In genomic region chr21:41192552-41192951, GRCh38 we compare ENCODE assay signal across 8 cellular contexts. TPM values are rescaled to one million over a fixed set of nuclear protein-coding genes. Genes with fewer than 3 reads are reported as not detected.
DNase-seq lines count a peak whose midpoint lies in the region; ATAC-seq and TF ChIP-seq lines count a peak whose summit lies in the region.
"Not testable (repeated sequence)": the region's sequence is repeated elsewhere in the genome, so short reads cannot be mapped to it uniquely, and the experiment has no call there.
"Had no signal": no experiment of that assay in that cellular context is flagged by ENCODE, and none has a peak within 500 bp of the region (broad histone marks: within the 10 kb centered on the region; RNA-seq: fewer than 3 reads in every experiment).

No MANE protein-coding gene starts in this region.

- H3K9me3 ChIP-seq in HEK293 (ENCODE audit: control insufficient read depth, insufficient read depth, low read depth, low read length); stomach: not testable (repeated sequence)

- intact Hi-C loops in activated B cell treated with CpG ODN at 0.5 μM for 24 hours (cut with micrococcal nuclease); stomach (cut with DNase I; ENCODE audit: low total_unique reads): not testable (repeated sequence)

- not testable (repeated sequence) for H3K36me3 ChIP-seq in HEK293 (ENCODE audit: control insufficient read depth in 2 of 2, insufficient read depth in 1 of 2, low read length in 2 of 2); stomach

- not testable (repeated sequence) for TF ChIP-seq POLR2A in stomach (IDR thresholded peaks at IDR 0.05)

- H3K4me3 Mint-ChIP-seq in activated B cell treated with CpG ODN at 0.5 μM for 24 hours; stimulated activated memory B cell treated with anti-CD40 and anti-IgM and Interleukin-4, amounts not matched to agents 10 μg/mL and 1 μg/mL and 100 μg/mL, for 72 hours: not testable (repeated sequence)

- not testable (repeated sequence) for H3K27me3 ChIP-seq in stomach

- CTCF ChIA-PET in HEK293 (lab: Yijun Ruan, JAX) (interaction anchor here (4.9 kb wide), 1 partner anchor 22 kb away, joined by 31 read pairs; no protein-coding TSS in a partner anchor), activated B cell treated with CpG ODN at 0.5 μM for 24 hours (lab: Charles Lee) (interaction anchor here (3.0 kb wide), 1 partner anchor 23 kb away, joined by 13 read pairs; no protein-coding TSS in a partner anchor)

- not testable (repeated sequence) for H3K4me3 ChIP-seq in HEK293 (ENCODE audit: low read depth, low read length); fibroblast of the aortic adventitia (ENCODE audit: low read depth, low read length); stomach

- not testable (repeated sequence) for H3K4me1 ChIP-seq in HEK293 (ENCODE audit: control insufficient read depth, insufficient read depth, low read length)
- peaks cover 6 to 61% (median 13%) of the 10 kb centered on the region in 4 donors for H3K4me1 ChIP-seq in stomach

- ATAC-seq in activated B cell treated with CpG ODN at 0.5 μM for 24 hours (ENCODE audit: low read depth); stimulated activated memory B cell treated with anti-CD40 and anti-IgM and Interleukin-4, amounts not matched to agents 10 μg/mL and 1 μg/mL and 100 μg/mL, for 72 hours: not testable (repeated sequence)

- not testable (repeated sequence) for TF ChIP-seq EP300 in stomach (IDR thresholded peaks at IDR 0.05)

- H3K27me3 Mint-ChIP-seq in activated B cell treated with CpG ODN at 0.5 μM for 24 hours; stimulated activated memory B cell treated with anti-CD40 and anti-IgM and Interleukin-4, amounts not matched to agents 10 μg/mL and 1 μg/mL and 100 μg/mL, for 72 hours: not testable (repeated sequence)

- peaks cover 80% of the 10 kb centered on the region for H3K4me1 Mint-ChIP-seq in activated B cell treated with CpG ODN at 0.5 μM for 24 hours
- peaks cover 67% of the 10 kb centered on the region for H3K4me1 Mint-ChIP-seq in stimulated activated memory B cell treated with anti-CD40 and anti-IgM and Interleukin-4, amounts not matched to agents 10 μg/mL and 1 μg/mL and 100 μg/mL, for 72 hours

- H3K27ac Mint-ChIP-seq in activated B cell treated with CpG ODN at 0.5 μM for 24 hours: peak overlapping the region; percentile 46
- peak overlapping the region; percentile 42 for H3K27ac Mint-ChIP-seq in stimulated activated memory B cell treated with anti-CD40 and anti-IgM and Interleukin-4, amounts not matched to agents 10 μg/mL and 1 μg/mL and 100 μg/mL, for 72 hours

- H3K27ac ChIP-seq in HEK293 (ENCODE audit: extremely low read depth, low read depth, low read length): not testable (repeated sequence)
- peak overlapping the region in 4 of 5 donors; percentile 8 to 52 (median 28) for H3K27ac ChIP-seq in stomach

- DNase-seq in M059J (ENCODE audit: low read depth): peak; percentile 15
- not testable (repeated sequence) for DNase-seq in activated B cell treated with CpG ODN at 0.5 μM for 24 hours
- DNase-seq in fibroblast of the aortic adventitia (ENCODE audit: low read depth): peak; percentile 16
- DNase-seq in mucosa of gallbladder (ENCODE audit: low spot score): peak; percentile 35
- peak; percentile 57 for DNase-seq in stomach

- H3K36me3 Mint-ChIP-seq in activated B cell treated with CpG ODN at 0.5 μM for 24 hours (ENCODE audit: low read depth): not testable (repeated sequence)
- peaks cover 19% of the 10 kb centered on the region for H3K36me3 Mint-ChIP-seq in stimulated activated memory B cell treated with anti-CD40 and anti-IgM and Interleukin-4, amounts not matched to agents 10 μg/mL and 1 μg/mL and 100 μg/mL, for 72 hours

- not testable (repeated sequence) for TF ChIP-seq CTCF in HEK293 (tag by site-specific recombination; IDR thresholded peaks at IDR 0.05); activated B cell treated with CpG ODN at 0.5 μM for 24 hours (IDR thresholded peaks at IDR 0.05); fibroblast of the aortic adventitia (IDR thresholded peaks at IDR 0.05; ENCODE audit: insufficient read depth, low read length); stomach (IDR thresholded peaks at IDR 0.05)

- POLR2A ChIA-PET in HEK293 (lab: Yijun Ruan, JAX); activated B cell treated with CpG ODN at 0.5 μM for 24 hours (lab: Charles Lee): not testable (repeated sequence)

- not testable (repeated sequence) for H3K9me3 Mint-ChIP-seq in activated B cell treated with CpG ODN at 0.5 μM for 24 hours
- H3K9me3 Mint-ChIP-seq in stimulated activated memory B cell treated with anti-CD40 and anti-IgM and Interleukin-4, amounts not matched to agents 10 μg/mL and 1 μg/mL and 100 μg/mL, for 72 hours: peaks cover 11% of the 10 kb centered on the region

- WGBS in stomach, 5 donors: 34 to 52% (median 37%) methylated on average over 4 of the region's 4 CpGs

TF ChIP-seq in HEK293, 187 proteins besides CTCF, POLR2A, EP300 and RAD21:
- peak; percentile 66 for TF ChIP-seq SCRT2 (tag by site-specific recombination; IDR thresholded peaks at IDR 0.05)

RNA-seq across cellular contexts. Expression of gene BACE2, which starts 24.6 kb away (rescaled TPM):
- 194 and 229 TPM in 2 replicates for total RNA-seq in M059J (2014; rRNA removed; shearing (Covaris generic))
- total RNA-seq in activated B cell treated with CpG ODN at 0.5 μM for 24 hours (13.0 and 17.1 TPM in 2 replicates), fibroblast of the aortic adventitia (ENCODE audit: low replicate concordance) (122 and 127 TPM in 2 replicates), mucosa of gallbladder (174 TPM), stomach (100 to 1,000 TPM in 2 of 5 donors, 10 to 100 TPM in 2, 1 to 10 TPM in 1; 7.6 to 244 (median 83.0) TPM)
- 10 to 100 TPM; 18.5 to 56.2 (median 36.2) TPM for polyA plus RNA-seq in stomach
- total RNA-seq: CD4-positive, alpha-beta memory T cell had no signal
